Comparison of ENCODE assay signal across 1 cellular context in genomic region chr16:56912746-56913703, GRCh38.
TF ChIP-seq lines count a peak whose summit lies in the region.

No MANE protein-coding gene starts in this region.

TF ChIP-seq in HepG2, 621 proteins besides CTCF, POLR2A, EP300 and RAD21 (continued from another document and continues in another):
- TF ChIP-seq ZNF687 (CRISPR knock-in tag; IDR thresholded peaks at IDR 0.05) = peak; percentile 33; the same call in 1 of the 2 replicates
- peak; percentile 63; the same call in 1 of the 2 replicates for TF ChIP-seq DZIP1 (CRISPR knock-in tag; IDR thresholded peaks at IDR 0.05)
- TF ChIP-seq ZNF329 (CRISPR knock-in tag; IDR thresholded peaks at IDR 0.05; ENCODE audit: low read depth) = no peak
- TF ChIP-seq SMAD9 (CRISPR knock-in tag; IDR thresholded peaks at IDR 0.05) = no peak
- TF ChIP-seq NR1H2 (CRISPR knock-in tag; IDR thresholded peaks at IDR 0.05; ENCODE audit: borderline replicate concordance, low read depth) = no peak
- TF ChIP-seq CREB3 (CRISPR knock-in tag; IDR thresholded peaks at IDR 0.05) = no peak
- TF ChIP-seq ZNF574 (CRISPR knock-in tag; IDR thresholded peaks at IDR 0.05) = no peak; the same call in 1 of the 2 replicates
- TF ChIP-seq SRY (CRISPR knock-in tag; IDR thresholded peaks at IDR 0.05) = 0 out of 2 replicates have a peak, but pooled peaks have one; percentile 38
- TF ChIP-seq PRMT3 (CRISPR knock-in tag; IDR thresholded peaks at IDR 0.05; ENCODE audit: borderline replicate concordance, low read depth) = no peak
- no peak for TF ChIP-seq KLF16 (CRISPR knock-in tag; IDR thresholded peaks at IDR 0.05)
- TF ChIP-seq ASH2L (IDR thresholded peaks at IDR 0.05; ENCODE audit: insufficient read length, low read depth, low read length) = no peak
- TF ChIP-seq HES4 (CRISPR knock-in tag; IDR thresholded peaks at IDR 0.05; ENCODE audit: borderline replicate concordance) = no peak
- TF ChIP-seq ZBTB7A (CRISPR knock-in tag; IDR thresholded peaks at IDR 0.05) = no peak
- TF ChIP-seq HNRNPL (IDR thresholded peaks at IDR 0.05; ENCODE audit: low read depth, low read length) = no peak
- no peak for TF ChIP-seq ZEB1 (IDR thresholded peaks at IDR 0.05; ENCODE audit: insufficient replicate concordance, low read depth)
- 0 out of 2 replicates have a peak, but pooled peaks have one; percentile 11 for TF ChIP-seq FOXO1 (CRISPR knock-in tag; IDR thresholded peaks at IDR 0.05)
- TF ChIP-seq ZMYM4 (CRISPR knock-in tag; IDR thresholded peaks at IDR 0.05) = peak; percentile 46; the same call in 1 of the 2 replicates
- TF ChIP-seq PRDM15 (CRISPR knock-in tag; IDR thresholded peaks at IDR 0.05) = no peak
- no peak for TF ChIP-seq KLF15 (CRISPR knock-in tag; IDR thresholded peaks at IDR 0.05; ENCODE audit: borderline replicate concordance)
- TF ChIP-seq IRF2 (CRISPR knock-in tag; IDR thresholded peaks at IDR 0.05) = 0 out of 2 replicates have a peak, but pooled peaks have one; percentile 27
- TF ChIP-seq PHF21A (CRISPR knock-in tag; IDR thresholded peaks at IDR 0.05) = 0 out of 2 replicates have a peak, but pooled peaks have one; percentile 37
- no peak for TF ChIP-seq GTF3A (CRISPR knock-in tag; conservative IDR thresholded peaks at IDR 0.05)
- no peak for TF ChIP-seq THAP7 (CRISPR knock-in tag; IDR thresholded peaks at IDR 0.05)
- no peak for TF ChIP-seq ISL2 (CRISPR knock-in tag; IDR thresholded peaks at IDR 0.05)
- TF ChIP-seq FOXO4 (CRISPR knock-in tag; conservative IDR thresholded peaks at IDR 0.05) = peak; percentile 93; the same call in 1 of the 2 replicates
- TF ChIP-seq ZNF296 (CRISPR knock-in tag; conservative IDR thresholded peaks at IDR 0.05) = peak; percentile 63; the same call in 1 of the 2 replicates
- no peak; the same call in 1 of the 2 replicates for TF ChIP-seq GLI4 (CRISPR knock-in tag; IDR thresholded peaks at IDR 0.05; ENCODE audit: borderline replicate concordance)
- no peak for TF ChIP-seq NR0B2 (CRISPR knock-in tag; IDR thresholded peaks at IDR 0.05)
- TF ChIP-seq DNMT1 (CRISPR knock-in tag; IDR thresholded peaks at IDR 0.05) = 0 out of 2 replicates have a peak, but pooled peaks have one; percentile 39
- 0 out of 2 replicates have a peak, but pooled peaks have one; percentile 8 for TF ChIP-seq MAX (IDR thresholded peaks at IDR 0.05)
- TF ChIP-seq ZNF12 (CRISPR knock-in tag; IDR thresholded peaks at IDR 0.05) = no peak
- no peak for TF ChIP-seq RNF2 (conservative IDR thresholded peaks at IDR 0.05; ENCODE audit: low read depth)
- peak; percentile 87; the same call in 1 of the 2 replicates for TF ChIP-seq EED (CRISPR knock-in tag; IDR thresholded peaks at IDR 0.05)
- TF ChIP-seq ATF5 (CRISPR knock-in tag; IDR thresholded peaks at IDR 0.05; ENCODE audit: low read depth) = no peak
- no peak for TF ChIP-seq ZNF354B (CRISPR knock-in tag; IDR thresholded peaks at IDR 0.05)
- no peak for TF ChIP-seq ZNF672 (CRISPR knock-in tag; IDR thresholded peaks at IDR 0.05)
- no peak for TF ChIP-seq AHR (CRISPR knock-in tag; IDR thresholded peaks at IDR 0.05)
